1 cellular context compared by ENCODE assay signal in genomic region chr5:140038373-140038957, GRCh38.
TF ChIP-seq lines count a peak whose summit lies in the region.

No MANE protein-coding gene starts in this region.

TF ChIP-seq in GM23338, 12 proteins besides CTCF, POLR2A, EP300 and RAD21 (continued from another document):
- TF ChIP-seq ZNF462 (CRISPR knock-in tag; IDR thresholded peaks at IDR 0.05): no peak
- no peak for TF ChIP-seq EZH2phosphoT487 (IDR thresholded peaks at IDR 0.05; ENCODE audit: unreplicated experiment)
- TF ChIP-seq ZNF114 (CRISPR knock-in tag; IDR thresholded peaks at IDR 0.05): no peak
